ENCODE assay signal across 9 cellular contexts in the genomic region with DNA sequence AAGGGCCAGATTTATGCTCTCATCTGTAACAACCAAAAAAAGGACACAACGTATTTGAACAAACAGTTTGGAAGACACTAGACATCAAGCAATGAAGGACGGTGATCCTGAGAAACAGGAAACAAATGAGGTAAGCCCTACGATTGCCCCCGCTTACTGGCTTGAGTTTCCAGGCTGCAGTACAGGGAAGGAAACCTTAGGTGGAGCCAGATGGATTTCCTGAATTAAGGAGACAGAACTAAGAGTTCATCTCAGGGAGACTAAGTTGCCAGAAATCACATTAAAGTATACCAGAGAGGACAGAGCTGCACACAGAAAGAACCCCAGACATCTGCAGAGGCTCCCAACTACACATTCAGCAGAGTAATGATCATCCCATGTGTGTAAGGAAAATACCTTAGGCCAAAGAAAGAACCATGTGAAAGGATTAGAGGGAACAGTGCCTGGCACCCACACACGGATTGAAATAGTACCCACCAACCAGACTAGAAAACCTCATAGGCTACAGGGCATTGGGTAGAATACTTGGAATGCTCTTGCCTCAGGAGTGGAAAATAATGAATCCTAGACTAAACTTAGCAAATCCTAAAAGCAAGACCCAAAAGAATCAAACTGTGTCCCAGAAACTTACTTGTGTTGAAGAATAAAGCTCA.
DNase-seq lines count a peak whose midpoint lies in the region; ATAC-seq and TF ChIP-seq lines count a peak whose summit lies in the region.
"Had no signal": no experiment of that assay in that cellular context is flagged by ENCODE, and none has a peak within 500 bp of the region (broad histone marks: within the 10 kb centered on the region; RNA-seq: fewer than 3 reads in every experiment).

No MANE protein-coding gene starts in this region.

- H3K4me1 Mint-ChIP-seq in CD8-positive, alpha-beta memory T cell: no peaks in the 10 kb centered on the region

- peaks cover 6% of the 10 kb centered on the region for H3K9me3 ChIP-seq in adipocyte (ENCODE audit: control insufficient read depth, low read length)
- no peaks in the 10 kb centered on the region for H3K9me3 ChIP-seq in CD8-positive, alpha-beta memory T cell (ENCODE audit: low read length)

- H3K27me3 ChIP-seq in adipocyte (replicated peaks; ENCODE audit: control insufficient read depth, insufficient read depth, low read length): peaks cover 18% of the 10 kb centered on the region
- H3K27me3 ChIP-seq in CD8-positive, alpha-beta memory T cell (ENCODE audit: insufficient read depth, low read length, poor library complexity, severe bottlenecking): no peaks in the 10 kb centered on the region

- ATAC-seq in HG03135 (IDR thresholded peaks at IDR 0.05; ENCODE audit: unreplicated experiment): no peak

- no peak overlapping the region for H3K4me3 Mint-ChIP-seq in CD8-positive, alpha-beta memory T cell

- no peak for DNase-seq in AG09309 (ENCODE audit: low read depth)
- DNase-seq in HT-29 (ENCODE audit: low spot score): peak; percentile 63
- DNase-seq in adipocyte (ENCODE audit: low read depth): peak; percentile 19
- peak; percentile 67 for DNase-seq in islet precursor cell
- DNase-seq in RPMI8226: no peak
- DNase-seq in CD8-positive, alpha-beta memory T cell: no peak
- no peak for DNase-seq in NCI-H187 (lab: John Stamatoyannopoulos, UW)
- DNase-seq: activated naive CD4-positive, alpha-beta T cell treated with Interleukin-2 at 50 U/mL for 16 hours had no signal

- H3K27me3 Mint-ChIP-seq in CD8-positive, alpha-beta memory T cell: peaks cover 10 to 49% of the 10 kb centered on the region in 2 donors

- no peaks in the 10 kb centered on the region for H3K36me3 Mint-ChIP-seq in CD8-positive, alpha-beta memory T cell

- H3K27ac ChIP-seq in CD8-positive, alpha-beta memory T cell (ENCODE audit: low read depth, low read length): no peak overlapping the region

- no peak overlapping the region for H3K27ac Mint-ChIP-seq in CD8-positive, alpha-beta memory T cell

- peak; percentile 39 for TF ChIP-seq CTCF in AG09309 (IDR thresholded peaks at IDR 0.05; ENCODE audit: control insufficient read depth, insufficient read depth, low read depth, low read length, missing control alignments)

- no peaks in the 10 kb centered on the region for H3K36me3 ChIP-seq in adipocyte (ENCODE audit: control insufficient read depth, insufficient read depth, low read length, severe bottlenecking)
- no peaks in the 10 kb centered on the region for H3K36me3 ChIP-seq in CD8-positive, alpha-beta memory T cell (ENCODE audit: insufficient read depth, low read length)

- H3K4me3 ChIP-seq in AG09309 (ENCODE audit: control insufficient read depth, low read depth, low read length): no peak overlapping the region
- no peak overlapping the region for H3K4me3 ChIP-seq in adipocyte (ENCODE audit: low read length)
- H3K4me3 ChIP-seq in CD8-positive, alpha-beta memory T cell (ENCODE audit: low read length): no peak overlapping the region

- CTCF ChIA-PET in CD8-positive, alpha-beta memory T cell (lab: Charles Lee): no interaction called here

- H3K9me3 Mint-ChIP-seq in CD8-positive, alpha-beta memory T cell: peaks cover 0 to 5% (median 3%) of the 10 kb centered on the region in 5 donors

- no peaks in the 10 kb centered on the region for H3K4me1 ChIP-seq in adipocyte (ENCODE audit: control insufficient read depth, insufficient read depth, low read length)
- no peaks in the 10 kb centered on the region for H3K4me1 ChIP-seq in CD8-positive, alpha-beta memory T cell (ENCODE audit: insufficient read depth, low read length)

- H3K9ac ChIP-seq in adipocyte (ENCODE audit: low read length): no peak overlapping the region

- POLR2A ChIA-PET in CD8-positive, alpha-beta memory T cell (lab: Charles Lee): no interaction called here

Comparison
In these comparisons a context has a peak if more than half of its experiments do, and no peak if none do; other contexts are left out.
1. DNase-seq: peak in HT-29 (single experiment), adipocyte (single experiment) and islet precursor cell (single experiment); none in AG09309 (single experiment), RPMI8226 (single experiment), CD8-positive, alpha-beta memory T cell (0 of 5) and NCI-H187 (0 of 2).